8 cellular contexts compared by ENCODE assay signal in genomic region chr19:1223018-1223855, GRCh38. TPM values are rescaled to one million over a fixed set of nuclear protein-coding genes. Genes with fewer than 3 reads are reported as not detected.
A peak's percentile ranks its signal among the peaks of the same experiment; 100 is the strongest.
DNase-seq lines count a peak whose midpoint lies in the region; ATAC-seq and TF ChIP-seq lines count a peak whose summit lies in the region.

No MANE protein-coding gene starts in this region.

- DNase-seq in D341Med (ENCODE audit: low spot score) (peak; percentile 89), HL-60 (ENCODE audit: low read depth in 1 of 2, low spot score in 1 of 2) (peak in 1 of 2 experiments; percentile 45), astrocyte of the spinal cord (ENCODE audit: low read depth, low spot score) (peak; percentile 37), mesenchymal stem cell (no peak), sciatic nerve (ENCODE audit: low spot score) (no peak), thyroid gland (no peak), NCI-H345 (lab: John Stamatoyannopoulos, UW) (no peak)
- DNase-seq in activated CD8-positive, alpha-beta memory T cell treated with anti-CD3 and anti-CD28 coated beads, Interleukin-2, amount 50 U/mL, for 4 hours: no peak

- H2BK15ac ChIP-seq in mesenchymal stem cell (ENCODE audit: low read depth, poor library complexity, severe bottlenecking): no peak overlapping the region

- H3K27me3 ChIP-seq in HL-60 (ENCODE audit: insufficient read depth, poor library complexity, severe bottlenecking): no peaks in the 10 kb centered on the region
- H3K27me3 ChIP-seq in mesenchymal stem cell (ENCODE audit: control insufficient read depth in 1 of 2, insufficient read depth in 1 of 2, low read length in 2 of 2): no peaks in the 10 kb centered on the region
- H3K27me3 ChIP-seq in thyroid gland: no peaks in the 10 kb centered on the region

- H2BK5ac ChIP-seq in mesenchymal stem cell (ENCODE audit: low read depth, low read length, poor library complexity, severe bottlenecking): no peak overlapping the region

- H3K27ac ChIP-seq in HL-60 (replicated peaks) (no peak overlapping the region), mesenchymal stem cell (ENCODE audit: low read length, poor library complexity, severe bottlenecking) (no peak overlapping the region), thyroid gland (no peak overlapping the region)

- H4K8ac ChIP-seq in mesenchymal stem cell (ENCODE audit: low read length): no peak overlapping the region

- no peak overlapping the region for H3K23ac ChIP-seq in mesenchymal stem cell (ENCODE audit: low read length in 2 of 2)

- H3K4me2 ChIP-seq in mesenchymal stem cell (ENCODE audit: low read length, poor library complexity, severe bottlenecking): no peak overlapping the region

- H2AFZ ChIP-seq in mesenchymal stem cell (ENCODE audit: low read depth, low read length): no peak overlapping the region

- peak; percentile 25 for TF ChIP-seq CTCF in HL-60 (IDR thresholded peaks at IDR 0.05; ENCODE audit: insufficient read depth, low read length)
- peak; percentile 60 for TF ChIP-seq CTCF in astrocyte of the spinal cord (IDR thresholded peaks at IDR 0.05; ENCODE audit: low read depth, low read length)
- peak in 1 of 6 experiments; percentile 19 for TF ChIP-seq CTCF in thyroid gland (IDR thresholded peaks at IDR 0.05)

- H2BK120ac ChIP-seq in mesenchymal stem cell (ENCODE audit: low read depth, low read length): no peak overlapping the region

- TF ChIP-seq POLR2A in thyroid gland (IDR thresholded peaks at IDR 0.05): no peak

- in situ Hi-C loops in astrocyte of the spinal cord (cut with HindIII; ENCODE audit: low sequenced_read_pairs): no loop called here

- no peak overlapping the region for H2AK5ac ChIP-seq in mesenchymal stem cell (ENCODE audit: low read length, severe bottlenecking)

- no peak overlapping the region for H2BK12ac ChIP-seq in mesenchymal stem cell (ENCODE audit: low read length in 2 of 2)

- no peak overlapping the region for H3K14ac ChIP-seq in mesenchymal stem cell (ENCODE audit: low read length in 2 of 2)

- H3K36me3 ChIP-seq in mesenchymal stem cell (ENCODE audit: control insufficient read depth in 1 of 2, insufficient read depth in 2 of 2, low read depth in 1 of 2, low read length in 2 of 2) (peaks cover 29 to 92% of the 10 kb centered on the region in 2 experiments), thyroid gland (peaks cover 56 to 68% of the 10 kb centered on the region in 2 donors)

- peak overlapping the region; percentile 31 for H4K91ac ChIP-seq in mesenchymal stem cell (ENCODE audit: low read length)

- H3K79me1 ChIP-seq in mesenchymal stem cell (replicated peaks; ENCODE audit: low read length, poor library complexity, severe bottlenecking): peaks cover 45% of the 10 kb centered on the region

- H3K4me3 ChIP-seq in HL-60 (replicated peaks; ENCODE audit: insufficient read depth, low read length): no peak overlapping the region
- no peak overlapping the region for H3K4me3 ChIP-seq in astrocyte of the spinal cord (ENCODE audit: low read depth, low read length)
- H3K4me3 ChIP-seq in mesenchymal stem cell (ENCODE audit: insufficient read depth in 1 of 2, low read depth in 1 of 2, low read length in 2 of 2): no peak overlapping the region
- no peak overlapping the region for H3K4me3 ChIP-seq in thyroid gland (replicated peaks in 1 of 3)

- peaks cover 40% of the 10 kb centered on the region for H3K4me1 ChIP-seq in mesenchymal stem cell (ENCODE audit: control insufficient read depth, insufficient read depth, low read depth, low read length)
- H3K4me1 ChIP-seq in thyroid gland: peaks cover 0 to 10% of the 10 kb centered on the region in 2 donors

- intact Hi-C loops in sciatic nerve (cut with DNase I) (no loop called here), thyroid gland (cut with DNase I) (no loop called here)

- peak overlapping the region in 1 of 2 experiments; percentile 49 for H3K18ac ChIP-seq in mesenchymal stem cell (ENCODE audit: low read depth in 1 of 2, low read length in 2 of 2)

- no peaks in the 10 kb centered on the region for H3K9me3 ChIP-seq in mesenchymal stem cell (ENCODE audit: control insufficient read depth, low read length)
- H3K9me3 ChIP-seq in thyroid gland: no peaks in the 10 kb centered on the region

- no peak overlapping the region for H3K4ac ChIP-seq in mesenchymal stem cell (ENCODE audit: low read depth in 1 of 2, low read length in 2 of 2)

- 87% methylated on average over 48 of the region's 48 CpGs for WGBS in mesenchymal stem cell
- WGBS in thyroid gland, 2 donors: 85 to 89% methylated on average over 16 to 19 of the region's 48 CpGs

- no peak overlapping the region for H3K9ac ChIP-seq in mesenchymal stem cell (ENCODE audit: low read length)

- no peak for ATAC-seq in sciatic nerve

RNA-seq across cellular contexts. Expression of gene CBARP, which starts 14.6 kb away (rescaled TPM):
- 8.1 TPM for polyA plus RNA-seq in mesenchymal stem cell (2013, experiment 1 of 2)
- 8.0 TPM for polyA plus RNA-seq in mesenchymal stem cell (2013, experiment 2 of 2)
- total RNA-seq in sciatic nerve: 2.9 TPM
- total RNA-seq in thyroid gland: 1 to 10 TPM in 3 of 4 donors, under 1 TPM in 1; 0.73 to 3.2 (median 1.5) TPM

RNA-seq across cellular contexts. Expression of gene STK11, which starts 17.7 kb away (rescaled TPM):
- 31.4 TPM for polyA plus RNA-seq in mesenchymal stem cell (2013, experiment 1 of 2)
- 31.8 TPM for polyA plus RNA-seq in mesenchymal stem cell (2013, experiment 2 of 2)
- total RNA-seq in sciatic nerve (57.2 TPM), thyroid gland (10 to 100 TPM; 60.2 to 83.4 (median 71.1) TPM)

RNA-seq across cellular contexts. Expression of gene ATP5F1D, which starts 18.3 kb away (rescaled TPM):
- polyA plus RNA-seq in mesenchymal stem cell (2013, experiment 1 of 2): 121 TPM
- polyA plus RNA-seq in mesenchymal stem cell (2013, experiment 2 of 2): 127 TPM
- 90.9 TPM for total RNA-seq in sciatic nerve
- total RNA-seq in thyroid gland: 100 to 1,000 TPM in 1 of 4 donors, 10 to 100 TPM in 3; 39.2 to 182 (median 83.0) TPM

RNA-seq across cellular contexts. Expression of gene MIDN, which starts 25.1 kb away (rescaled TPM):
- polyA plus RNA-seq in mesenchymal stem cell (2013, experiment 1 of 2): 58.6 TPM
- 58.0 TPM for polyA plus RNA-seq in mesenchymal stem cell (2013, experiment 2 of 2)
- 117 TPM for total RNA-seq in sciatic nerve
- total RNA-seq in thyroid gland: 10 to 100 TPM; 16.2 to 89.2 (median 17.9) TPM

RNA-seq across cellular contexts. Expression of gene CIRBP, which starts 45.9 kb away (rescaled TPM):
- 118 TPM for polyA plus RNA-seq in mesenchymal stem cell (2013, experiment 1 of 2)
- polyA plus RNA-seq in mesenchymal stem cell (2013, experiment 2 of 2): 120 TPM
- total RNA-seq in sciatic nerve: 550 TPM
- total RNA-seq in thyroid gland: 1,000 to 10,000 TPM in 2 of 4 donors, 100 to 1,000 TPM in 2; 679 to 1,194 (median 893) TPM

Comparison
In these comparisons a context has a peak if more than half of its experiments do, and no peak if none do; other contexts are left out.
1. DNase-seq: peak in D341Med (single experiment) and astrocyte of the spinal cord (single experiment); none in mesenchymal stem cell (single experiment), sciatic nerve (single experiment), thyroid gland (0 of 2), activated CD8-positive, alpha-beta memory T cell treated with anti-CD3 and anti-CD28 coated beads, Interleukin-2, amount 50 U/mL, for 4 hours (single experiment) and NCI-H345 (single experiment).